18 cellular contexts compared by ENCODE assay signal in the genomic region with DNA sequence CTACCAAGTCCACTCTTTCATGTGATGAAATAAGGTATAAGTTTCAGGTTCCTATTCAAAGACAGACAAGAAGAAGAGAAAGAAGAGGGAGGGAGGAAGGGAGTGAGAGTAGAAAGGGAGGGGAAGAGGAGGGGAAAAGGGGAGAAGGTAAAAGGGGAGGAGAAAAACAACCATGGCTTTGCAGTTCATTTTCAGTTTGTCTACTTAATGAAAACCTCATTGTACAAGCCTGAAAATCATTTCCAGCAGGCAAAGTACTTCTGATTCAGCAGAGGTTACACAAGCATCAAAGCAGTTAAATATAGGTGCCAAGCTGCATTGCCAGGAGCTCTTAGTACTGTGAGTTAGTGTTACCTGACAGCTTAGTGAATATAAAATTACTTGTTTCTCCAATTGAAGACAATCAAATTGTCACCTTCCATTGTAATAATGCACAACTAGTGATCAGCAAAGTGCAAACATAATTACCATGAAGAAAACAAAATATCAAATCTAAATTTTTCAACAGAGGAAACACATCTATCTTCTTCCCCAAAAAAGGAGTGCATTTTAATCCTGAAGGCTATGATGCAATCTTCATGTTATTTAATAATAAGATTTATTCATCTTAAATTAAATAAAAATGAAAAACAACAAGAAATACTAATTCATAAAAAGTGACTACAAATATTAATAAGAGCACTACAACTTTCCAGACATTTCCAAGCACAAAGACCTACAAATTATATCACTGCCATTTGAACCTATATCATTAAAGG. TPM values are rescaled to one million over a fixed set of nuclear protein-coding genes. Genes with fewer than 3 reads are reported as not detected.
DNase-seq lines count a peak whose midpoint lies in the region; ATAC-seq, FAIRE-seq and TF ChIP-seq lines count a peak whose summit lies in the region.
"Had no signal": no experiment of that assay in that cellular context is flagged by ENCODE, and none has a peak within 500 bp of the region (broad histone marks: within the 10 kb centered on the region; RNA-seq: fewer than 3 reads in every experiment).

No MANE protein-coding gene starts in this region.

- no peaks in the 10 kb centered on the region for H3K9me3 ChIP-seq in A673 (ENCODE audit: low read depth, low read length, poor library complexity, severe bottlenecking)
- H3K9me3 ChIP-seq in IMR-90 (ENCODE audit: control insufficient read depth, insufficient read depth, low read length), result no peaks in the 10 kb centered on the region
- no peaks in the 10 kb centered on the region for H3K9me3 ChIP-seq in thyroid gland
- H3K9me3 ChIP-seq: sigmoid colon, transverse colon had no signal

- H2BK20ac ChIP-seq in IMR-90 (ENCODE audit: low read depth, low read length), result no peak overlapping the region

- H2AK5ac ChIP-seq in IMR-90 (ENCODE audit: low read depth, low read length), result no peak overlapping the region

- no peaks in the 10 kb centered on the region for H3K9me1 ChIP-seq in IMR-90 (ENCODE audit: insufficient read depth, low read length)

- CTCF ChIA-PET in A673 (lab: Charles Lee), result no interaction called here
- CTCF ChIA-PET in IMR-90 (lab: Yijun Ruan, JAX), result interaction anchor here (0.6 kb wide), 1 partner anchor 600 kb away, joined by 4 read pairs; no protein-coding TSS in a partner anchor

- FAIRE-seq in islet of Langerhans (lab: Jason Lieb, UNC), result peak; percentile 84
- FAIRE-seq: GM12892 had no signal

- H4K20me1 ChIP-seq in IMR-90 (ENCODE audit: insufficient read depth, low read length), result no peaks in the 10 kb centered on the region

- H3K36me3 ChIP-seq in A673 (ENCODE audit: insufficient read depth, low read length, poor library complexity, severe bottlenecking) (no peaks in the 10 kb centered on the region), IMR-90 (ENCODE audit: control insufficient read depth, insufficient read depth, low read length) (no peaks in the 10 kb centered on the region), thyroid gland (no peaks in the 10 kb centered on the region)
- H3K36me3 ChIP-seq: sigmoid colon, transverse colon had no signal

- H2BK5ac ChIP-seq in IMR-90 (ENCODE audit: low read depth, low read length, poor library complexity, severe bottlenecking), result peak overlapping the region; percentile 72

- H2AK9ac ChIP-seq in IMR-90 (replicated peaks; ENCODE audit: low read depth, low read length, poor library complexity), result no peak overlapping the region

- H4K5ac ChIP-seq in IMR-90 (ENCODE audit: low read depth, low read length), result no peak overlapping the region

- H3K27me3 ChIP-seq in A673 (replicated peaks; ENCODE audit: insufficient read depth, low read depth, low read length, poor library complexity) (no peaks in the 10 kb centered on the region), IMR-90 (ENCODE audit: control insufficient read depth, insufficient read depth, low read length) (no peaks in the 10 kb centered on the region), thyroid gland (no peaks in the 10 kb centered on the region), dorsolateral prefrontal cortex (peaks cover 0 to 17% (median 0%) of the 10 kb centered on the region in 45 donors)
- H3K27me3 ChIP-seq: sigmoid colon, transverse colon had no signal

- peak overlapping the region; percentile 36; the same call in 1 of the 2 replicates for H3K14ac ChIP-seq in IMR-90 (replicated peaks; ENCODE audit: low read depth, low read length)

- peak overlapping the region; percentile 53; the same call in 1 of the 2 replicates for H3K23ac ChIP-seq in IMR-90 (ENCODE audit: low read depth, low read length)

- H2AFZ ChIP-seq in IMR-90 (replicated peaks; ENCODE audit: low read length, poor library complexity), result no peak overlapping the region

- H3K4ac ChIP-seq in IMR-90 (ENCODE audit: low read depth, low read length), result no peak overlapping the region

- no peak overlapping the region for H3K9ac ChIP-seq in IMR-90 (ENCODE audit: low read depth, low read length)

- TF ChIP-seq POLR2A in IMR-90 (IDR thresholded peaks at IDR 0.05; ENCODE audit: low read depth, low read length) (no peak), thyroid gland (IDR thresholded peaks at IDR 0.05) (no peak)

- peak overlapping the region; percentile 50; the same call in 1 of the 2 replicates for H3K4me2 ChIP-seq in IMR-90 (ENCODE audit: low read depth, low read length)

- intact Hi-C loops in A673 (cut with micrococcal nuclease; ENCODE audit: unreplicated experiment), result loop anchor here (2.0 kb wide), 1 partner anchor 327 kb away; no protein-coding TSS in a partner anchor
- intact Hi-C loops in IMR-90 (cut with micrococcal nuclease), result no loop called here
- intact Hi-C loops in thyroid gland (cut with DNase I), result no loop called here
- intact Hi-C loops in dorsolateral prefrontal cortex (cut with DNase I), result no loop called here

- no peak for TF ChIP-seq RAD21 in IMR-90 (IDR thresholded peaks at IDR 0.05; ENCODE audit: low read length)

- dilution Hi-C loops in IMR-90 (cut with HindIII; ENCODE audit: low sequenced_read_pairs, unreplicated experiment), result no loop called here

- H2BK15ac ChIP-seq in IMR-90 (ENCODE audit: low read depth, low read length), result no peak overlapping the region

- no peak for ATAC-seq in IMR-90 (ENCODE audit: low read depth)

- H3K27ac ChIP-seq in A673 (ENCODE audit: low read depth, low read length, poor library complexity, severe bottlenecking), result peak overlapping the region; percentile 80
- H3K27ac ChIP-seq in IMR-90 (ENCODE audit: insufficient read depth, low read length), result no peak overlapping the region
- H3K27ac ChIP-seq in thyroid gland, result no peak overlapping the region
- H3K27ac ChIP-seq in dorsolateral prefrontal cortex, result no peak overlapping the region
- H3K27ac ChIP-seq: sigmoid colon, transverse colon had no signal

- peak overlapping the region; percentile 81; the same call in 1 of the 2 replicates for H3K18ac ChIP-seq in IMR-90 (ENCODE audit: low read depth, low read length)

- TF ChIP-seq CTCF in A673 (conservative IDR thresholded peaks at IDR 0.05; ENCODE audit: low read depth, low read length), result no peak
- TF ChIP-seq CTCF in IMR-90 (conservative IDR thresholded peaks at IDR 0.05; ENCODE audit: low read depth, low read length), result no peak
- TF ChIP-seq CTCF in thyroid gland (IDR thresholded peaks at IDR 0.05), result no peak
- no peak for TF ChIP-seq CTCF in dorsolateral prefrontal cortex (IDR thresholded peaks at IDR 0.05 in 54 of 56, conservative IDR thresholded peaks at IDR 0.05 in 2 of 56; ENCODE audit: low read depth in 1 of 56, partially characterized antibody in 56 of 56)

- H3K56ac ChIP-seq in IMR-90 (ENCODE audit: extremely low read depth, insufficient read depth, low read length), result no peak overlapping the region

- no peak overlapping the region for H2BK120ac ChIP-seq in IMR-90 (ENCODE audit: low read depth, low read length)

- H4K8ac ChIP-seq in IMR-90 (ENCODE audit: low read depth in 2 of 2, low read length in 2 of 2), result 0 out of 4 replicates have a peak overlapping the region, but pooled peaks of 1 of the 2 experiments have one; percentile 20

- DNase-seq in A673 (ENCODE audit: low spot score), result peak; percentile 49
- peak; percentile 42 for DNase-seq in IMR-90
- peak; percentile 7 for DNase-seq in astrocyte of the hippocampus (ENCODE audit: low read depth, low spot score)
- no peak for DNase-seq in SIG-M5 treated with dmso at 0.1 percent for 504 hours (lab: John Stamatoyannopoulos, UW; ENCODE audit: unreplicated experiment)
- no peak for DNase-seq in T-helper 1 cell
- DNase-seq in thyroid gland, result no peak
- no peak for DNase-seq in dorsolateral prefrontal cortex
- DNase-seq: activated CD8-positive, alpha-beta memory T cell treated with anti-CD3 and anti-CD28 coated beads for 24 hours; amniotic stem cell; Kasumi-1; mesenchymal stem cell; NCI-H1930; nephron progenitor cell; OCI-M1; sigmoid colon; transverse colon had no signal

- peaks cover 78% of the 10 kb centered on the region for H3K4me1 ChIP-seq in A673 (ENCODE audit: insufficient read depth, low read length, poor library complexity, severe bottlenecking)
- peaks cover 3% of the 10 kb centered on the region; the same call in 1 of the 2 replicates for H3K4me1 ChIP-seq in IMR-90 (ENCODE audit: control insufficient read depth, insufficient read depth, low read length)
- H3K4me1 ChIP-seq in thyroid gland, result no peaks in the 10 kb centered on the region
- H3K4me1 ChIP-seq: sigmoid colon had no signal

- POLR2A ChIA-PET in A673 (lab: Charles Lee; ENCODE audit: low non-redundant PET) (no interaction called here), IMR-90 (lab: Charles Lee; ENCODE audit: unreplicated experiment) (no interaction called here)

- H3K79me1 ChIP-seq in IMR-90 (ENCODE audit: low read depth in 1 of 2, low read length in 2 of 2), result peaks cover 0 to 5% of the 10 kb centered on the region in 2 experiments; a peak in 2 of 4 replicates

- H4K91ac ChIP-seq in IMR-90 (ENCODE audit: insufficient read depth, low read depth, low read length), result no peak overlapping the region; the same call in 1 of the 2 replicates

- BruUV-seq in A673 (replicated peaks; lab: Mats Ljungman, UMichigan) (no TSS peak), IMR-90 (replicated peaks; lab: Mats Ljungman, UMichigan) (no TSS peak)

- in situ Hi-C loops in IMR-90 (cut with MboI; ENCODE audit: low sequenced_read_pairs), result no loop called here

- H3K4me3 ChIP-seq in A673 (ENCODE audit: low read depth, low read length, poor library complexity, severe bottlenecking), result no peak overlapping the region
- no peak overlapping the region for H3K4me3 ChIP-seq in IMR-90 (ENCODE audit: insufficient read depth, low read depth, low read length)
- H3K4me3 ChIP-seq in thyroid gland (replicated peaks in 1 of 3), result no peak overlapping the region
- H3K4me3 ChIP-seq in dorsolateral prefrontal cortex, result no peak overlapping the region
- H3K4me3 ChIP-seq: sigmoid colon, transverse colon had no signal

TF ChIP-seq in IMR-90, 13 proteins besides CTCF, POLR2A, EP300 and RAD21:
- TF ChIP-seq CHD1 (IDR thresholded peaks at IDR 0.05; ENCODE audit: low read depth, low read length), result no peak
- peak; percentile 56; the same call in 1 of the 2 replicates for TF ChIP-seq CEBPB (IDR thresholded peaks at IDR 0.05; ENCODE audit: low read depth, low read length)

RNA-seq across cellular contexts. Expression of gene SOX6, which starts 8.2 kb away (rescaled TPM):
- total RNA-seq in A673 (2021) (27.5 and 32.1 TPM in 2 replicates), IMR-90 (2012; rRNA removed) (7.7 and 12.5 TPM in 2 replicates), thyroid gland (10 to 100 TPM; 17.9 to 27.9 (median 23.3) TPM), dorsolateral prefrontal cortex (10 to 100 TPM; 19.1 to 75.9 (median 33.1) TPM)
- 1.7 and 2.0 TPM in 2 replicates for polyA plus RNA-seq in IMR-90 (2012; rRNA removed)
- 0.84 and 1.5 TPM in 2 replicates for polyA plus RNA-seq in IMR-90 (2012; cell fraction: cytosol; rRNA removed)
- polyA plus RNA-seq in IMR-90 (2012; cell fraction: nucleus; rRNA removed; ENCODE audit: low replicate concordance), result 2.7 and 6.4 TPM in 2 replicates

Comparison
In these comparisons a context has a peak if more than half of its experiments do, and no peak if none do; other contexts are left out.
1. DNase-seq: peak in A673 (single experiment), IMR-90 (single experiment) and astrocyte of the hippocampus (single experiment); none in SIG-M5 treated with dmso at 0.1 percent for 504 hours (single experiment), T-helper 1 cell (0 of 5), thyroid gland (0 of 2) and dorsolateral prefrontal cortex (0 of 10).